Comparison of ENCODE assay signal across 8 cellular contexts in the genomic region with DNA sequence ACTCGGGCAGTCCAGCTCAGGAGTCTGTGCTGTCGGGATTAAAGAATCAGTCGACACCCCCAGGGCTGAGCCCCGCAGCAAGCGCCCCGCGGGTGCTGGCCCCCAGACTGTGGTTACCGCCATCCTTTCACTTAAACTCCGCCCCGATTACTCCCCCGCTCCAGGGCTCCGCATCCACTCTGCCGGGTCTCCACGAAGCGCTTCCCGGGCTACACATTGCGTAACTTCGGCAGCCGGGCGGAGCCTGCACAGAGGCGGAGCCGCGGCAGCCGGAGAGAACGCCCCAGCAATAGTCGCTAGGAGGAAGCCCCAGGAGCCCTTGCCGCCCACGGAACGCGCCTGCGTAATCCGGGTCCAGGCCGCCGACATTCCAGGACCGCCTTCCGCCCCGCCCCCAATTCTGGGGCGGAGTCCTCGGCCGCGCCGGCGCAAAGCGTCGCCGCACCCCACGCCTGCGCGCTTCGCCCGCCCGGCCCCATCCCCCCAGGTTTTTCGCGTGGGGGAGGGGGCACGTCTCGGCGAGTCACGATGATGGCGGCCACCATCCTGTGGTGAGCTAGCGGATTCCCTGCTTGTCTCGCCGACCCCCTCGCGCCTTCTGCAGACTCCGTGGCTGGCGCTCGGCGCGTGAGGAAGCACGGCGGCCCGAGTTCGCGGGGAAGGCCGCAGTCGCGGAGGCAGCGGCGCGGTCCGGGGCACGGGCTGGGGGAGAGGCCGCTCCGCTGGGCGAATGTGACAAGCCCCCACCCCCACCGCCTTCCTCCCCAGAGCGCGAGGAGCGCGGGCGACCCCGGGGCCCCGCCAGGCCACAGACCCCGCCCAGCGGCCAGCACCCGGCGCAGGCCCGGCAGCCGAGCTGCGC. TPM values are rescaled to one million over a fixed set of nuclear protein-coding genes. Genes with fewer than 3 reads are reported as not detected.
DNase-seq lines count a peak whose midpoint lies in the region; ATAC-seq and TF ChIP-seq lines count a peak whose summit lies in the region.

TSS of gene RAD23B (plus strand) at position 521 of the 862 bp plus-strand sequence. CDS start 351 bp downstream, outside the sequence.

- peak within 1 kb of the TSS; percentile 85 for H2AFZ ChIP-seq in SU-DHL-6 (ENCODE audit: low read depth, low read length, severe bottlenecking)

- H3K4me3 ChIP-seq in SU-DHL-6 (ENCODE audit: insufficient read depth, low read length, poor library complexity, severe bottlenecking): peak within 1 kb of the TSS; percentile 71
- peak within 1 kb of the TSS; percentile 100 for H3K4me3 ChIP-seq in ovary
- peak within 1 kb of the TSS; percentile 74 to 99 (median 97) for H3K4me3 ChIP-seq in thyroid gland (replicated peaks in 1 of 3)

- H3K9ac ChIP-seq in SU-DHL-6 (ENCODE audit: low read length): peak within 1 kb of the TSS; percentile 89

- TF ChIP-seq POLR2A in GM10847 (IDR thresholded peaks at IDR 0.05; ENCODE audit: extremely low read depth, insufficient read length): peak; percentile 71
- peak; percentile 94 for TF ChIP-seq POLR2A in ovary (IDR thresholded peaks at IDR 0.05)
- peak; percentile 82 to 95 for TF ChIP-seq POLR2A in thyroid gland (IDR thresholded peaks at IDR 0.05)

- POLR2A ChIA-PET in activated naive CD8-positive, alpha-beta T cell treated with anti-CD3 and anti-CD28 coated beads, Interleukin-2, amount 10 ng/mL, durations not matched to agents 7 days and 5 days (lab: Charles Lee): interaction anchor here (0.8 to 2.1 kb wide), 11 partner anchors 10 to 58 kb away, joined by 3 to 7 read pairs (median 3); no protein-coding TSS in a partner anchor

- H3K79me2 ChIP-seq in SU-DHL-6 (ENCODE audit: insufficient read depth, low read length): peaks cover 48% of the 10 kb centered on the region

- H3K9me2 ChIP-seq in SU-DHL-6 (replicated peaks; ENCODE audit: insufficient read depth, low read length): no peaks in the 10 kb centered on the region

- peak; percentile 96 for DNase-seq in NCI-H128 (lab: John Stamatoyannopoulos, UW; ENCODE audit: unreplicated experiment)
- peak; percentile 99 for DNase-seq in activated naive CD8-positive, alpha-beta T cell treated with anti-CD3 and anti-CD28 coated beads, Interleukin-2, amount 10 ng/mL, durations not matched to agents 7 days and 5 days
- peak; percentile 93 to 99 (median 98) for DNase-seq in head of caudate nucleus
- DNase-seq in ovary: peak; percentile 99
- DNase-seq in thyroid gland: peak; percentile 98 to 99

- H3K27ac Mint-ChIP-seq in activated naive CD8-positive, alpha-beta T cell treated with anti-CD3 and anti-CD28 coated beads, Interleukin-2, amount 10 ng/mL, durations not matched to agents 7 days and 5 days: peak within 1 kb of the TSS; percentile 95

- no peaks in the 10 kb centered on the region for H3K9me3 Mint-ChIP-seq in activated naive CD8-positive, alpha-beta T cell treated with anti-CD3 and anti-CD28 coated beads, Interleukin-2, amount 10 ng/mL, durations not matched to agents 7 days and 5 days

- H3K4me1 ChIP-seq in ovary (ENCODE audit: insufficient read depth) (peaks cover 2% of the 10 kb centered on the region), thyroid gland (peaks cover 23 to 31% of the 10 kb centered on the region in 2 donors)

- peak; percentile 19 for TF ChIP-seq EP300 in ovary (IDR thresholded peaks at IDR 0.05)

- no peaks in the 10 kb centered on the region for H3K36me3 ChIP-seq in SU-DHL-6 (ENCODE audit: low read length)
- H3K36me3 ChIP-seq in ovary: no peaks in the 10 kb centered on the region
- no peaks in the 10 kb centered on the region for H3K36me3 ChIP-seq in thyroid gland

- TF ChIP-seq CTCF in SU-DHL-6 (IDR thresholded peaks at IDR 0.05; ENCODE audit: insufficient read depth, low read length, poor library complexity, severe bottlenecking): no peak
- TF ChIP-seq CTCF in ovary (IDR thresholded peaks at IDR 0.05): peak in 1 of 3 donors; percentile 12
- no peak for TF ChIP-seq CTCF in thyroid gland (IDR thresholded peaks at IDR 0.05)

- H3K4me2 ChIP-seq in SU-DHL-6 (ENCODE audit: low read depth, low read length, poor library complexity, severe bottlenecking): peak within 1 kb of the TSS; percentile 95

- H3K27me3 Mint-ChIP-seq in activated naive CD8-positive, alpha-beta T cell treated with anti-CD3 and anti-CD28 coated beads, Interleukin-2, amount 10 ng/mL, durations not matched to agents 7 days and 5 days: no peaks in the 10 kb centered on the region

- peak within 1 kb of the TSS; percentile 94 for H3K4me3 Mint-ChIP-seq in activated naive CD8-positive, alpha-beta T cell treated with anti-CD3 and anti-CD28 coated beads, Interleukin-2, amount 10 ng/mL, durations not matched to agents 7 days and 5 days

- peaks cover 10% of the 10 kb centered on the region for H3F3A ChIP-seq in SU-DHL-6 (ENCODE audit: insufficient read depth)

- intact Hi-C loops in head of caudate nucleus (cut with DNase I) (loop anchor here (10.0 kb wide), 1 partner anchor 52 kb away; no protein-coding TSS in a partner anchor), ovary (cut with DNase I) (no loop called here), thyroid gland (cut with DNase I) (no loop called here)

- 0 to 1% (median 0%) methylated on average over 73 to 100 of the region's 100 CpGs for WGBS in ovary, 3 donors
- WGBS in thyroid gland, 2 donors: 0 to 1% methylated on average over 25 to 36 of the region's 100 CpGs

- peak; percentile 83 for ATAC-seq in HG02678 (IDR thresholded peaks at IDR 0.05; ENCODE audit: unreplicated experiment)
- peak; percentile 93 for ATAC-seq in activated naive CD8-positive, alpha-beta T cell treated with anti-CD3 and anti-CD28 coated beads, Interleukin-2, amount 10 ng/mL, durations not matched to agents 7 days and 5 days (ENCODE audit: low read depth)

- H3K9me3 ChIP-seq in SU-DHL-6 (ENCODE audit: insufficient read depth, low read length): no peaks in the 10 kb centered on the region
- H3K9me3 ChIP-seq in ovary: no peaks in the 10 kb centered on the region
- no peaks in the 10 kb centered on the region for H3K9me3 ChIP-seq in thyroid gland

- H3K27ac ChIP-seq in SU-DHL-6 (ENCODE audit: low read depth, low read length): peak within 1 kb of the TSS; percentile 86
- H3K27ac ChIP-seq in ovary: peak within 1 kb of the TSS; percentile 95 to 99
- peak within 1 kb of the TSS; percentile 97 to 98 (median 98) for H3K27ac ChIP-seq in thyroid gland

- peaks cover 10% of the 10 kb centered on the region for H3K36me3 Mint-ChIP-seq in activated naive CD8-positive, alpha-beta T cell treated with anti-CD3 and anti-CD28 coated beads, Interleukin-2, amount 10 ng/mL, durations not matched to agents 7 days and 5 days

- H3K27me3 ChIP-seq in SU-DHL-6 (ENCODE audit: low read length) (no peaks in the 10 kb centered on the region), ovary (no peaks in the 10 kb centered on the region), thyroid gland (no peaks in the 10 kb centered on the region)

- H4K20me1 ChIP-seq in SU-DHL-6 (ENCODE audit: low read depth, low read length): peaks cover 35% of the 10 kb centered on the region

- H3K4me1 Mint-ChIP-seq in activated naive CD8-positive, alpha-beta T cell treated with anti-CD3 and anti-CD28 coated beads, Interleukin-2, amount 10 ng/mL, durations not matched to agents 7 days and 5 days: peaks cover 32% of the 10 kb centered on the region

RNA-seq across cellular contexts. Expression of gene RAD23B, which starts in this region (rescaled TPM):
- 10 to 100 TPM; 86.4 to 86.7 TPM for total RNA-seq in activated naive CD8-positive, alpha-beta T cell treated with anti-CD3 and anti-CD28 coated beads, Interleukin-2, amount 10 ng/mL, durations not matched to agents 7 days and 5 days
- 100 to 1,000 TPM in 1 of 7 donors, 10 to 100 TPM in 6; 48.9 to 101 (median 89.5) TPM for total RNA-seq in ovary
- polyA plus RNA-seq in ovary: 10 to 100 TPM; 42.8 to 80.1 TPM
- 10 to 100 TPM; 68.6 to 85.7 (median 81.0) TPM for total RNA-seq in thyroid gland

Comparison
In these comparisons a context has a peak if more than half of its experiments do, and no peak if none do; other contexts are left out.
1. Peak in every context shown above with its lines: DNase-seq, ATAC-seq, H3K4me3 ChIP-seq and H3K27ac ChIP-seq.